ENCODE assay signal across 21 cellular contexts in genomic region chr10:72349438-72349837, GRCh38. TPM values are rescaled to one million over a fixed set of nuclear protein-coding genes. Genes with fewer than 3 reads are reported as not detected.
A peak's percentile ranks its signal among the peaks of the same experiment; 100 is the strongest.
DNase-seq lines count a peak whose midpoint lies in the region; ATAC-seq and TF ChIP-seq lines count a peak whose summit lies in the region.
"Had no signal": no experiment of that assay in that cellular context is flagged by ENCODE, and none has a peak within 500 bp of the region (broad histone marks: within the 10 kb centered on the region; RNA-seq: fewer than 3 reads in every experiment).

No MANE protein-coding gene starts in this region.

- TF ChIP-seq CTCF in brain (conservative IDR thresholded peaks at IDR 0.05): no peak

- peaks cover 31% of the 10 kb centered on the region for H3K4me1 Mint-ChIP-seq in activated CD8-positive, alpha-beta memory T cell treated with anti-CD3 and anti-CD28 coated beads, Interleukin-2, amount 10 ng/mL, durations not matched to agents 7 days and 5 days
- H3K4me1 Mint-ChIP-seq in brain (peaks cover 28% of the 10 kb centered on the region), memory B cell (peaks cover 30% of the 10 kb centered on the region)
- H3K4me1 Mint-ChIP-seq in stimulated activated effector memory CD8-positive, alpha-beta T cell treated with anti-CD3 and anti-CD28 coated beads, Interleukin-12 subunit alpha, Interleukin-12 subunit beta, amount 100 ng/mL, for 72 hours: peaks cover 55% of the 10 kb centered on the region

- H3K27me3 Mint-ChIP-seq in activated CD8-positive, alpha-beta memory T cell treated with anti-CD3 and anti-CD28 coated beads, Interleukin-2, amount 10 ng/mL, durations not matched to agents 7 days and 5 days: no peaks in the 10 kb centered on the region
- H3K27me3 Mint-ChIP-seq in brain (no peaks in the 10 kb centered on the region), memory B cell (no peaks in the 10 kb centered on the region)

- no peak for ATAC-seq in activated CD8-positive, alpha-beta memory T cell treated with anti-CD3 and anti-CD28 coated beads, Interleukin-2, amount 10 ng/mL, durations not matched to agents 7 days and 5 days
- ATAC-seq in memory B cell (ENCODE audit: low read depth) (no peak), GM21515 (IDR thresholded peaks at IDR 0.05; ENCODE audit: unreplicated experiment) (no peak)
- no peak for ATAC-seq in stimulated activated effector memory CD8-positive, alpha-beta T cell treated with anti-CD3 and anti-CD28 coated beads, Interleukin-12 subunit alpha, Interleukin-12 subunit beta, amount 100 ng/mL, for 72 hours
- ATAC-seq: CD8-positive, alpha-beta T cell; HepG2 had no signal

- H3K36me3 Mint-ChIP-seq in activated CD8-positive, alpha-beta memory T cell treated with anti-CD3 and anti-CD28 coated beads, Interleukin-2, amount 10 ng/mL, durations not matched to agents 7 days and 5 days: peaks cover 13% of the 10 kb centered on the region
- H3K36me3 Mint-ChIP-seq in brain (no peaks in the 10 kb centered on the region), memory B cell (peaks cover 17% of the 10 kb centered on the region)
- H3K36me3 Mint-ChIP-seq in stimulated activated effector memory CD8-positive, alpha-beta T cell treated with anti-CD3 and anti-CD28 coated beads, Interleukin-12 subunit alpha, Interleukin-12 subunit beta, amount 100 ng/mL, for 72 hours: peaks cover 43% of the 10 kb centered on the region

- no peaks in the 10 kb centered on the region for H3K9me3 Mint-ChIP-seq in activated CD8-positive, alpha-beta memory T cell treated with anti-CD3 and anti-CD28 coated beads, Interleukin-2, amount 10 ng/mL, durations not matched to agents 7 days and 5 days (ENCODE audit: low read depth)
- H3K9me3 Mint-ChIP-seq in brain (no peaks in the 10 kb centered on the region), memory B cell (no peaks in the 10 kb centered on the region)
- no peaks in the 10 kb centered on the region for H3K9me3 Mint-ChIP-seq in stimulated activated effector memory CD8-positive, alpha-beta T cell treated with anti-CD3 and anti-CD28 coated beads, Interleukin-12 subunit alpha, Interleukin-12 subunit beta, amount 100 ng/mL, for 72 hours
- H3K9me3 Mint-ChIP-seq: CD8-positive, alpha-beta T cell had no signal

- H3K27ac Mint-ChIP-seq in activated CD8-positive, alpha-beta memory T cell treated with anti-CD3 and anti-CD28 coated beads, Interleukin-2, amount 10 ng/mL, durations not matched to agents 7 days and 5 days: peak overlapping the region; percentile 34
- peak overlapping the region; percentile 30 to 58 (median 44) for H3K27ac Mint-ChIP-seq in brain
- peak overlapping the region; percentile 68 for H3K27ac Mint-ChIP-seq in memory B cell
- peak overlapping the region; percentile 82 for H3K27ac Mint-ChIP-seq in stimulated activated effector memory CD8-positive, alpha-beta T cell treated with anti-CD3 and anti-CD28 coated beads, Interleukin-12 subunit alpha, Interleukin-12 subunit beta, amount 100 ng/mL, for 72 hours
- H3K27ac Mint-ChIP-seq: CD8-positive, alpha-beta T cell had no signal

- no peak for DNase-seq in activated CD8-positive, alpha-beta memory T cell treated with anti-CD3 and anti-CD28 coated beads, Interleukin-2, amount 10 ng/mL, durations not matched to agents 7 days and 5 days
- no peak for DNase-seq in activated CD8-positive, alpha-beta memory T cell treated with anti-CD3 and anti-CD28 coated beads for 24 hours
- DNase-seq in memory B cell (ENCODE audit: low spot score in 2 of 2): no peak
- no peak for DNase-seq in stimulated activated effector memory CD8-positive, alpha-beta T cell treated with anti-CD3 and anti-CD28 coated beads, Interleukin-12 subunit alpha, Interleukin-12 subunit beta, amount 100 ng/mL, for 72 hours (ENCODE audit: low spot score in 2 of 2)
- no peak for DNase-seq in iPS-NIHi7 (ENCODE audit: extremely low spot score)
- DNase-seq in mucosa of gallbladder (ENCODE audit: low spot score): no peak
- DNase-seq: BE2C; CD8-positive, alpha-beta T cell; DMS79; H7; KG1; NCI-H1048; NCI-H1436 treated with DMSO at 0.1 percent for 48 hours; NCI-H2029 treated with DMSO at 0.1 percent for 48 hours; NCI-H2171 treated with DMSO at 0.1 percent for 48 hours; NCI-H446 treated with DMSO at 0.1 percent for 48 hours; NK-92 treated with Interleukin-12 subunit alpha and Interleukin-12 subunit beta, amount 100 ng/mL, for 24 hours; OCI-M1 had no signal

- CTCF ChIA-PET in activated CD8-positive, alpha-beta memory T cell treated with anti-CD3 and anti-CD28 coated beads, Interleukin-2, amount 10 ng/mL, durations not matched to agents 7 days and 5 days (lab: Charles Lee): interaction anchor here (1.3 to 8.3 kb wide), 3 partner anchors 12 to 300 kb away, joined by 4 to 64 read pairs (median 4); no protein-coding TSS in a partner anchor

- no peak overlapping the region for H3K4me3 Mint-ChIP-seq in activated CD8-positive, alpha-beta memory T cell treated with anti-CD3 and anti-CD28 coated beads, Interleukin-2, amount 10 ng/mL, durations not matched to agents 7 days and 5 days
- peak overlapping the region in 1 of 5 experiments; percentile 68 for H3K4me3 Mint-ChIP-seq in brain
- H3K4me3 Mint-ChIP-seq in memory B cell: no peak overlapping the region
- H3K4me3 Mint-ChIP-seq in stimulated activated effector memory CD8-positive, alpha-beta T cell treated with anti-CD3 and anti-CD28 coated beads, Interleukin-12 subunit alpha, Interleukin-12 subunit beta, amount 100 ng/mL, for 72 hours: no peak overlapping the region
- H3K4me3 Mint-ChIP-seq: CD8-positive, alpha-beta T cell had no signal

RNA-seq across cellular contexts. Expression of gene DNAJB12, which starts 5.3 kb away (rescaled TPM):
- total RNA-seq in activated CD8-positive, alpha-beta memory T cell treated with anti-CD3 and anti-CD28 coated beads, Interleukin-2, amount 10 ng/mL, durations not matched to agents 7 days and 5 days: 10 to 100 TPM; 25.5 to 31.4 TPM
- polyA plus RNA-seq in brain (ENCODE audit: insufficient read depth, low read depth, low replicate concordance): 29.3 TPM
- 42.5 TPM for total RNA-seq in mucosa of gallbladder
